ENCODE assay signal across 9 cellular contexts in genomic region chr10:60031664-60032063, GRCh38.
A peak's percentile ranks its signal among the peaks of the same experiment; 100 is the strongest.
DNase-seq lines count a peak whose midpoint lies in the region; ATAC-seq, FAIRE-seq and TF ChIP-seq lines count a peak whose summit lies in the region.
"Had no signal": no experiment of that assay in that cellular context is flagged by ENCODE, and none has a peak within 500 bp of the region (broad histone marks: within the 10 kb centered on the region; RNA-seq: fewer than 3 reads in every experiment).

No MANE protein-coding gene starts in this region.

- no peak for TF ChIP-seq EP300 in GM12878 (IDR thresholded peaks at IDR 0.05; ENCODE audit: borderline replicate concordance in 1 of 2, control insufficient read depth in 1 of 2, low read depth in 2 of 2, low read length in 2 of 2)
- no peak for TF ChIP-seq EP300 in suprapubic skin (IDR thresholded peaks at IDR 0.05)

- TF ChIP-seq RAD21 in GM12878 (IDR thresholded peaks at IDR 0.05; ENCODE audit: insufficient read depth, low read depth, low read length): no peak

- DNase-seq in activated naive CD4-positive, alpha-beta T cell treated with anti-CD3 and anti-CD28 coated beads, Interleukin-2, amount 50 U/mL, for 72 hours (ENCODE audit: low spot score in 2 of 2): no peak
- no peak for DNase-seq in activated naive CD4-positive, alpha-beta T cell treated with Interleukin-2 at 50 U/mL for 16 hours
- DNase-seq in GM12878 (ENCODE audit: low read depth, low spot score) (peak; percentile 23), suprapubic skin (ENCODE audit: low spot score in 2 of 2) (no peak), urothelium cell line (ENCODE audit: low spot score) (no peak), NCI-H446 treated with DMSO at 0.1 percent for 48 hours (lab: John Stamatoyannopoulos, UW) (no peak)
- DNase-seq in activated effector memory CD4-positive, alpha-beta T cell treated with anti-CD3 and anti-CD28 coated beads, Interleukin-2, amount 50 U/mL, for 16 hours: no peak

- H3K9me3 ChIP-seq in GM12878 (replicated peaks; ENCODE audit: control insufficient read depth, insufficient read depth, low read length) (no peaks in the 10 kb centered on the region), suprapubic skin (no peaks in the 10 kb centered on the region)

- no peaks in the 10 kb centered on the region for H3K36me3 Mint-ChIP-seq in activated naive CD4-positive, alpha-beta T cell treated with anti-CD3 and anti-CD28 coated beads, Interleukin-2, amount 50 U/mL, for 72 hours
- H3K36me3 Mint-ChIP-seq: T-cell had no signal

- H3K27ac ChIP-seq in GM12878 (ENCODE audit: control insufficient read depth, insufficient read depth) (no peak overlapping the region), suprapubic skin (peak overlapping the region; percentile 6)

- in situ Hi-C loops in GM12878 (cut with MboI): loop anchor here (5.0 to 10.0 kb wide), 2 partner anchors 404 to 1247 kb away; no protein-coding TSS in a partner anchor

- no peaks in the 10 kb centered on the region for H3K36me3 ChIP-seq in GM12878 (ENCODE audit: control insufficient read depth in 2 of 2, insufficient read depth in 2 of 2, low read length in 1 of 2)
- H3K36me3 ChIP-seq in suprapubic skin: no peaks in the 10 kb centered on the region

- no TSS peak for BruUV-seq in GM12878 (replicated peaks; lab: Mats Ljungman, UMichigan)

- no peak overlapping the region for H3K9ac ChIP-seq in GM12878 (ENCODE audit: control insufficient read depth, insufficient read depth, low read length)

- CTCF ChIA-PET in GM12878 (lab: Yijun Ruan, JAX): interaction anchor here (0.6 to 5.0 kb wide), 10 partner anchors 23 to 1274 kb away, joined by 3 to 38 read pairs (median 4); no protein-coding TSS in a partner anchor

- H3K9me3 Mint-ChIP-seq in activated naive CD4-positive, alpha-beta T cell treated with anti-CD3 and anti-CD28 coated beads, Interleukin-2, amount 50 U/mL, for 72 hours: no peaks in the 10 kb centered on the region
- H3K9me3 Mint-ChIP-seq: T-cell had no signal

- H2AFZ ChIP-seq in GM12878 (ENCODE audit: control insufficient read depth, low read depth, low read length): no peak overlapping the region

- no peaks in the 10 kb centered on the region; a peak in 1 of 4 replicates for H3K27me3 ChIP-seq in GM12878 (replicated peaks in 1 of 2; ENCODE audit: control insufficient read depth in 2 of 2, insufficient read depth in 2 of 2, low read length in 1 of 2)
- H3K27me3 ChIP-seq in suprapubic skin: no peaks in the 10 kb centered on the region

- no peak overlapping the region for H3K4me2 ChIP-seq in GM12878 (ENCODE audit: control insufficient read depth, insufficient read depth)

- ATAC-seq in activated naive CD4-positive, alpha-beta T cell treated with anti-CD3 and anti-CD28 coated beads, Interleukin-2, amount 50 U/mL, for 72 hours: peak; percentile 46 to 47
- ATAC-seq in HG03175 (IDR thresholded peaks at IDR 0.05; ENCODE audit: unreplicated experiment) (peak; percentile 58), GM12878 (peak; percentile 65)
- ATAC-seq: T-cell had no signal

- FAIRE-seq in GM12878 (lab: Jason Lieb, UNC): peak; percentile 61
- FAIRE-seq in urothelium cell line (lab: Jason Lieb, UNC): no peak

- H3K4me1 ChIP-seq in GM12878 (ENCODE audit: control insufficient read depth, insufficient read depth, low read length) (peaks cover 15% of the 10 kb centered on the region), suprapubic skin (peaks cover 5% of the 10 kb centered on the region)

- TF ChIP-seq POLR2A in GM12878 (IDR thresholded peaks at IDR 0.05; ENCODE audit: low read depth, low read length): no peak
- TF ChIP-seq POLR2A in suprapubic skin (IDR thresholded peaks at IDR 0.05): no peak

- RAD21 ChIA-PET in GM12878 (lab: Charles Lee; ENCODE audit: unreplicated experiment): interaction anchor here (0.6 to 2.7 kb wide), 10 partner anchors 30 to 788 kb away, joined by 3 to 14 read pairs (median 4); no protein-coding TSS in a partner anchor

- no peak overlapping the region for H3K4me3 ChIP-seq in GM12878
- no peak overlapping the region for H3K4me3 ChIP-seq in suprapubic skin

- no peak for TF ChIP-seq CTCF in GM12878 (IDR thresholded peaks at IDR 0.05 in 2 of 3, conservative IDR thresholded peaks at IDR 0.05 in 1 of 3; ENCODE audit: control insufficient read depth in 2 of 3, extremely low read depth in 1 of 3, insufficient read depth in 1 of 3, low read depth in 3 of 3, low read length in 3 of 3)
- no peak for TF ChIP-seq CTCF in suprapubic skin (IDR thresholded peaks at IDR 0.05)

- POLR2A ChIA-PET in GM12878 (lab: Charles Lee): interaction anchor here (1.0 to 1.3 kb wide), 2 partner anchors 123 to 125 kb away, joined by 6 read pairs; partner anchors contain the start of gene CCDC6

- H3K27ac Mint-ChIP-seq in activated naive CD4-positive, alpha-beta T cell treated with anti-CD3 and anti-CD28 coated beads, Interleukin-2, amount 50 U/mL, for 72 hours: peak overlapping the region in 1 of 2 donors; percentile 14

- H4K20me1 ChIP-seq in GM12878 (ENCODE audit: control insufficient read depth, insufficient read depth): no peaks in the 10 kb centered on the region

- intact Hi-C loops in GM12878 (cut with micrococcal nuclease; ENCODE audit: unreplicated experiment): loop anchor here (1.0 to 2.0 kb wide), 2 partner anchors 125 to 167 kb away; partner anchors contain the start of gene CCDC6

- H3K79me2 ChIP-seq in GM12878 (ENCODE audit: control insufficient read depth, insufficient read depth, low read length): no peaks in the 10 kb centered on the region

- SMC1A ChIA-PET in GM12878 (lab: Charles Lee; ENCODE audit: uncharacterized antibody, unreplicated experiment): interaction anchor here (0.8 to 3.7 kb wide), 5 partner anchors 116 to 406 kb away, joined by 3 to 46 read pairs (median 4); no protein-coding TSS in a partner anchor

TF ChIP-seq in GM12878, 131 proteins besides CTCF, POLR2A, EP300 and RAD21:
- TF ChIP-seq CBX3 (IDR thresholded peaks at IDR 0.05; ENCODE audit: borderline replicate concordance, low read depth) (no peak), NRF1 (conservative IDR thresholded peaks at IDR 0.05; ENCODE audit: low read depth, low read length) (no peak), CREM (IDR thresholded peaks at IDR 0.05; ENCODE audit: low read depth) (no peak), IRF4 (IDR thresholded peaks at IDR 0.05; ENCODE audit: low read depth, low read length) (no peak), HDAC2 (IDR thresholded peaks at IDR 0.05) (no peak), USF1 (IDR thresholded peaks at IDR 0.05; ENCODE audit: borderline replicate concordance, extremely low read length, insufficient read depth, low read depth, low read length) (no peak), SPI1 (IDR thresholded peaks at IDR 0.05; ENCODE audit: borderline replicate concordance, insufficient read depth, low read depth, low read length) (peak; percentile 63; the same call in 1 of the 2 replicates), RUNX3 (IDR thresholded peaks at IDR 0.05; ENCODE audit: low read length) (no peak)
